8 cellular contexts compared by ENCODE assay signal in genomic region chr17:4806770-4807533, GRCh38. TPM values are rescaled to one million over a fixed set of nuclear protein-coding genes. Genes with fewer than 3 reads are reported as not detected.
DNase-seq lines count a peak whose midpoint lies in the region; ATAC-seq and TF ChIP-seq lines count a peak whose summit lies in the region.

A gene with protein sequence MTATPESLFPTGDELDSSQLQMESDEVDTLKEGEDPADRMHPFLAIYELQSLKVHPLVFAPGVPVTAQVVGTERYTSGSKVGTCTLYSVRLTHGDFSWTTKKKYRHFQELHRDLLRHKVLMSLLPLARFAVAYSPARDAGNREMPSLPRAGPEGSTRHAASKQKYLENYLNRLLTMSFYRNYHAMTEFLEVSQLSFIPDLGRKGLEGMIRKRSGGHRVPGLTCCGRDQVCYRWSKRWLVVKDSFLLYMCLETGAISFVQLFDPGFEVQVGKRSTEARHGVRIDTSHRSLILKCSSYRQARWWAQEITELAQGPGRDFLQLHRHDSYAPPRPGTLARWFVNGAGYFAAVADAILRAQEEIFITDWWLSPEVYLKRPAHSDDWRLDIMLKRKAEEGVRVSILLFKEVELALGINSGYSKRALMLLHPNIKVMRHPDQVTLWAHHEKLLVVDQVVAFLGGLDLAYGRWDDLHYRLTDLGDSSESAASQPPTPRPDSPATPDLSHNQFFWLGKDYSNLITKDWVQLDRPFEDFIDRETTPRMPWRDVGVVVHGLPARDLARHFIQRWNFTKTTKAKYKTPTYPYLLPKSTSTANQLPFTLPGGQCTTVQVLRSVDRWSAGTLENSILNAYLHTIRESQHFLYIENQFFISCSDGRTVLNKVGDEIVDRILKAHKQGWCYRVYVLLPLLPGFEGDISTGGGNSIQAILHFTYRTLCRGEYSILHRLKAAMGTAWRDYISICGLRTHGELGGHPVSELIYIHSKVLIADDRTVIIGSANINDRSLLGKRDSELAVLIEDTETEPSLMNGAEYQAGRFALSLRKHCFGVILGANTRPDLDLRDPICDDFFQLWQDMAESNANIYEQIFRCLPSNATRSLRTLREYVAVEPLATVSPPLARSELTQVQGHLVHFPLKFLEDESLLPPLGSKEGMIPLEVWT (plus strand): TSS chr17:4807152. CDS start chr17:4807773, 621 bp downstream.

- H3K27ac ChIP-seq in SJCRH30 (peak within 1 kb of the TSS; percentile 73), stomach smooth muscle (ENCODE audit: low read length) (no peak within 1 kb of the TSS)

- peak; percentile 80 for ATAC-seq in GM21515 (IDR thresholded peaks at IDR 0.05; ENCODE audit: unreplicated experiment)

- TF ChIP-seq EP300 in Ishikawa (IDR thresholded peaks at IDR 0.05; ENCODE audit: borderline replicate concordance): no peak

- H3K9ac ChIP-seq in stomach smooth muscle (ENCODE audit: low read length in 2 of 2): peak within 1 kb of the TSS; percentile 59 to 69

- H2AFZ ChIP-seq in neuron (ENCODE audit: low read depth, low read length): peak within 1 kb of the TSS; percentile 93

- H3K4me3 ChIP-seq in SJCRH30 (peak within 1 kb of the TSS; percentile 89), neuron (ENCODE audit: low read length) (peak within 1 kb of the TSS; percentile 58), stomach smooth muscle (ENCODE audit: low read length in 2 of 2) (peak within 1 kb of the TSS; percentile 69 to 77)

- H3K27me3 ChIP-seq in SJCRH30 (no peaks in the 10 kb centered on the region), neuron (ENCODE audit: insufficient read depth, low read length) (no peaks in the 10 kb centered on the region), stomach smooth muscle (ENCODE audit: control insufficient read depth in 1 of 2, insufficient read depth in 2 of 2, low read length in 2 of 2) (no peaks in the 10 kb centered on the region)

- no peaks in the 10 kb centered on the region for H3K4me1 ChIP-seq in SJCRH30
- H3K4me1 ChIP-seq in neuron (ENCODE audit: insufficient read depth, low read length): peaks cover 5% of the 10 kb centered on the region
- H3K4me1 ChIP-seq in stomach smooth muscle (ENCODE audit: control insufficient read depth, insufficient read depth, low read length): peaks cover 13% of the 10 kb centered on the region

- H3K36me3 ChIP-seq in SJCRH30 (no peaks in the 10 kb centered on the region), neuron (ENCODE audit: insufficient read depth, low read length) (peaks cover 14% of the 10 kb centered on the region), stomach smooth muscle (ENCODE audit: control insufficient read depth in 2 of 2, insufficient read depth in 2 of 2, low read length in 2 of 2) (peaks cover 0 to 4% of the 10 kb centered on the region in 2 donors)

- no peak for TF ChIP-seq RAD21 in Ishikawa (IDR thresholded peaks at IDR 0.05; ENCODE audit: low read depth)

- H3K9me3 ChIP-seq in SJCRH30 (replicated peaks) (no peaks in the 10 kb centered on the region), neuron (ENCODE audit: low read length) (no peaks in the 10 kb centered on the region), stomach smooth muscle (ENCODE audit: control insufficient read depth in 2 of 2, low read length in 2 of 2) (no peaks in the 10 kb centered on the region)

- DNase-seq in DMS153 (lab: John Stamatoyannopoulos, UW): peak; percentile 16
- peak; percentile 79 to 84 for DNase-seq in SJCRH30
- peak; percentile 38 to 80 (median 62) for DNase-seq in activated naive CD4-positive, alpha-beta T cell (lab: John Stamatoyannopoulos, UW)
- DNase-seq in foreskin melanocyte: peak; percentile 52

TF ChIP-seq in Ishikawa, 13 proteins besides CTCF, POLR2A, EP300 and RAD21:
- TF ChIP-seq CEBPB (IDR thresholded peaks at IDR 0.05): no peak
- peak; percentile 17; the same call in 1 of the 2 replicates for TF ChIP-seq TAF1 (IDR thresholded peaks at IDR 0.05; ENCODE audit: low read depth)
- peak; percentile 90 for TF ChIP-seq ZBTB7A (IDR thresholded peaks at IDR 0.05; ENCODE audit: low read depth)
- peak; percentile 34; the same call in 1 of the 2 replicates for TF ChIP-seq EGR1 (IDR thresholded peaks at IDR 0.05)

RNA-seq across cellular contexts. Expression of the gene that starts here (rescaled TPM):
- total RNA-seq in SJCRH30 (2014; rRNA removed; shearing (Covaris generic)): 11.7 and 14.8 TPM in 2 replicates

Comparison
In these comparisons a context has a peak if more than half of its experiments do, and no peak if none do; other contexts are left out.
1. DNase-seq: peak in every context shown above with its lines; median percentile 82 in SJCRH30; 62 in activated naive CD4-positive, alpha-beta T cell; 52 in foreskin melanocyte; 16 in DMS153.